Comparison of ENCODE assay signal across 23 cellular contexts in the genomic region with DNA sequence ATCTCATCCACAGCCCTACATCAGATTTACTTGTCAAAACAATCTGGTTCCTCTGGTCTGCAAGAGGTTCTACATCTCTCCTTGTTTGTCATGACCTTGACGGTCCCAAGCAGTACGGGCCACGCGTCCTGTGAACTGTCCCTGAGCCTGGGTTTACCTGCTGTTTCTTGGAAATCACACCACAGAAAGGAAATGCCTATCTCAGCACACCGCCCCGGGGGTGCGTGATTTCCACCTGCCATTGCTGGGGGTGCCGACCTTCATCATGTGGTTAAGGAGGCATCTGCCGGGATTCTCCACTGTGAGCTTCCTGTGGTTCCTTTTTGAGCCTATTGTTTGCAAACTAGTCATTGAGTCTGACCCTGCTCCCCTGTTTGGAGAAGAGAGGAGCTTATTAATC.
"Had no signal": no experiment of that assay in that cellular context is flagged by ENCODE, and none has a peak within 500 bp of the region (broad histone marks: within the 10 kb centered on the region; RNA-seq: fewer than 3 reads in every experiment).

No MANE protein-coding gene starts in this region.

- H3K4me1 Mint-ChIP-seq: activated CD4-positive, alpha-beta T cell treated with anti-CD3 and anti-CD28 coated beads for 36 hours; activated naive CD8-positive, alpha-beta T cell treated with anti-CD3 and anti-CD28 coated beads, Interleukin-2, amount 50 U/mL, for 24 hours; brain had no signal

- H3K9me3 ChIP-seq: SK-N-SH had no signal

- H3K4me3 Mint-ChIP-seq: activated CD4-positive, alpha-beta T cell treated with anti-CD3 and anti-CD28 coated beads for 36 hours; activated CD8-positive, alpha-beta T cell treated with anti-CD3 and anti-CD28 coated beads for 36 hours; activated naive CD8-positive, alpha-beta T cell treated with anti-CD3 and anti-CD28 coated beads, Interleukin-2, amount 50 U/mL, for 24 hours; activated T-cell treated with anti-CD3 and anti-CD28 coated beads, Interleukin-2, amount 50 U/mL, for 72 hours; brain had no signal

- H3K9me3 Mint-ChIP-seq: activated CD8-positive, alpha-beta T cell treated with anti-CD3 and anti-CD28 coated beads for 36 hours; activated naive CD8-positive, alpha-beta T cell treated with anti-CD3 and anti-CD28 coated beads, Interleukin-2, amount 50 U/mL, for 24 hours; activated T-cell treated with anti-CD3 and anti-CD28 coated beads, Interleukin-2, amount 50 U/mL, for 72 hours; activated T-helper 2 cell treated with anti-CD3 and anti-CD28 coated beads, Interferon-gamma antibody, Interleukin-2, Interleukin-4, amounts not matched to agents 10 μg/mL and 5 μg/mL and 100 μg/mL, durations not matched to agents 14 hours and 24 hours and 36 hours had no signal

- H3K27ac ChIP-seq: VCaP had no signal

- ATAC-seq: activated CD4-positive, alpha-beta T cell treated with anti-CD3 and anti-CD28 coated beads for 36 hours; activated CD8-positive, alpha-beta T cell treated with anti-CD3 and anti-CD28 coated beads for 36 hours; activated naive CD4-positive, alpha-beta T cell treated with anti-CD3 and anti-CD28 coated beads, Interleukin-2, amount 50 U/mL, for 72 hours; activated naive CD8-positive, alpha-beta T cell treated with anti-CD3 and anti-CD28 coated beads, Interleukin-2, amount 50 U/mL, for 24 hours; activated T-cell treated with anti-CD3 and anti-CD28 coated beads, Interleukin-2, amount 50 U/mL, for 72 hours had no signal

- H3K36me3 Mint-ChIP-seq: activated naive CD4-positive, alpha-beta T cell treated with anti-CD3 and anti-CD28 coated beads, Interleukin-2, amount 50 U/mL, for 72 hours; brain had no signal

- DNase-seq: activated CD4-positive, alpha-beta T cell treated with anti-CD3 and anti-CD28 coated beads for 36 hours; activated CD4-positive, CD25-positive, alpha-beta regulatory T cell; activated CD8-positive, alpha-beta memory T cell treated with anti-CD3 and anti-CD28 coated beads, Interleukin-2, amount 50 U/mL, for 4 hours; activated CD8-positive, alpha-beta T cell treated with anti-CD3 and anti-CD28 coated beads for 36 hours; activated naive CD4-positive, alpha-beta T cell; activated naive CD8-positive, alpha-beta T cell treated with anti-CD3 and anti-CD28 coated beads, Interleukin-2, amount 50 U/mL, for 24 hours; activated T-cell treated with anti-CD3 and anti-CD28 coated beads, Interleukin-2, amount 50 U/mL, for 72 hours; amniotic stem cell; IMR-90; Kasumi-1; KBM-7; NCI-H1105 treated with DMSO at 0.1 percent for 48 hours; NCI-H1694; NCI-H2029; NCI-H2107; NCI-H446; NCI-H748 treated with DMSO at 0.1 percent for 48 hours; SK-N-SH; T-helper 1 cell had no signal

- H3K27me3 Mint-ChIP-seq: brain had no signal

- H3K27ac Mint-ChIP-seq: activated CD4-positive, alpha-beta T cell treated with anti-CD3 and anti-CD28 coated beads for 36 hours; activated CD8-positive, alpha-beta T cell treated with anti-CD3 and anti-CD28 coated beads for 36 hours; activated naive CD8-positive, alpha-beta T cell treated with anti-CD3 and anti-CD28 coated beads, Interleukin-2, amount 50 U/mL, for 24 hours; activated T-cell treated with anti-CD3 and anti-CD28 coated beads, Interleukin-2, amount 50 U/mL, for 72 hours; activated T-helper 2 cell treated with anti-CD3 and anti-CD28 coated beads, Interferon-gamma antibody, Interleukin-2, Interleukin-4, amounts not matched to agents 10 μg/mL and 5 μg/mL and 100 μg/mL, durations not matched to agents 14 hours and 24 hours and 36 hours; brain had no signal

- H3K9ac ChIP-seq: SK-N-SH had no signal

- H3K4me2 ChIP-seq: SK-N-SH had no signal
